ENCODE assay signal across 1 cellular context in genomic region chr3:111538111-111538510, GRCh38.
TF ChIP-seq lines count a peak whose summit lies in the region.

No MANE protein-coding gene starts in this region.

TF ChIP-seq in IMR-90, 13 proteins besides CTCF, POLR2A, EP300 and RAD21:
- TF ChIP-seq, protein P1, sequence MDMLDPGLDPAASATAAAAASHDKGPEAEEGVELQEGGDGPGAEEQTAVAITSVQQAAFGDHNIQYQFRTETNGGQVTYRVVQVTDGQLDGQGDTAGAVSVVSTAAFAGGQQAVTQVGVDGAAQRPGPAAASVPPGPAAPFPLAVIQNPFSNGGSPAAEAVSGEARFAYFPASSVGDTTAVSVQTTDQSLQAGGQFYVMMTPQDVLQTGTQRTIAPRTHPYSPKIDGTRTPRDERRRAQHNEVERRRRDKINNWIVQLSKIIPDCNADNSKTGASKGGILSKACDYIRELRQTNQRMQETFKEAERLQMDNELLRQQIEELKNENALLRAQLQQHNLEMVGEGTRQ (IDR thresholded peaks at IDR 0.05; ENCODE audit: low read depth, low read length), result no peak
- TF ChIP-seq MAZ (IDR thresholded peaks at IDR 0.05; ENCODE audit: borderline replicate concordance, low read depth, low read length) (no peak), SMC3 (IDR thresholded peaks at IDR 0.05; ENCODE audit: low read depth, low read length) (no peak), RFX5 (IDR thresholded peaks at IDR 0.05; ENCODE audit: low read depth, low read length) (no peak), NFE2L2 (IDR thresholded peaks at IDR 0.05; ENCODE audit: low read depth, low read length) (no peak), RCOR1 (IDR thresholded peaks at IDR 0.05; ENCODE audit: insufficient replicate concordance, low read length) (no peak), FOS (IDR thresholded peaks at IDR 0.05; ENCODE audit: low read depth, low read length) (no peak), CHD1 (IDR thresholded peaks at IDR 0.05; ENCODE audit: low read depth, low read length) (no peak), MXI1 (IDR thresholded peaks at IDR 0.05; ENCODE audit: borderline replicate concordance, low read depth, low read length) (no peak), MAFK (IDR thresholded peaks at IDR 0.05; ENCODE audit: low read depth, low read length) (no peak), BHLHE40 (IDR thresholded peaks at IDR 0.05; ENCODE audit: low read depth, low read length) (no peak), CEBPB (IDR thresholded peaks at IDR 0.05; ENCODE audit: low read depth, low read length) (no peak)
- TF ChIP-seq, protein P2, sequence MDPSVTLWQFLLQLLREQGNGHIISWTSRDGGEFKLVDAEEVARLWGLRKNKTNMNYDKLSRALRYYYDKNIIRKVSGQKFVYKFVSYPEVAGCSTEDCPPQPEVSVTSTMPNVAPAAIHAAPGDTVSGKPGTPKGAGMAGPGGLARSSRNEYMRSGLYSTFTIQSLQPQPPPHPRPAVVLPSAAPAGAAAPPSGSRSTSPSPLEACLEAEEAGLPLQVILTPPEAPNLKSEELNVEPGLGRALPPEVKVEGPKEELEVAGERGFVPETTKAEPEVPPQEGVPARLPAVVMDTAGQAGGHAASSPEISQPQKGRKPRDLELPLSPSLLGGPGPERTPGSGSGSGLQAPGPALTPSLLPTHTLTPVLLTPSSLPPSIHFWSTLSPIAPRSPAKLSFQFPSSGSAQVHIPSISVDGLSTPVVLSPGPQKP (IDR thresholded peaks at IDR 0.05; ENCODE audit: borderline replicate concordance, low read depth, low read length), result no peak
